15 cellular contexts compared by ENCODE assay signal in genomic region chr4:4457803-4458550, GRCh38.
DNase-seq lines count a peak whose midpoint lies in the region; ATAC-seq and TF ChIP-seq lines count a peak whose summit lies in the region.
"Had no signal": no experiment of that assay in that cellular context is flagged by ENCODE, and none has a peak within 500 bp of the region (broad histone marks: within the 10 kb centered on the region; RNA-seq: fewer than 3 reads in every experiment).

No MANE protein-coding gene starts in this region.

- H3K27ac Mint-ChIP-seq in stimulated activated memory B cell treated with anti-CD40 and anti-IgM and Interleukin-4, amounts not matched to agents 10 μg/mL and 1 μg/mL and 100 μg/mL, for 72 hours, result no peak overlapping the region
- H3K27ac Mint-ChIP-seq: CD4-positive, alpha-beta T cell; natural killer cell had no signal

- ATAC-seq in RWPE2 (ENCODE audit: low read depth), result 0 out of 3 replicates have a peak, but pooled peaks have one; percentile 27
- ATAC-seq in stimulated activated memory B cell treated with anti-CD40 and anti-IgM and Interleukin-4, amounts not matched to agents 10 μg/mL and 1 μg/mL and 100 μg/mL, for 72 hours, result no peak
- ATAC-seq: left ventricle myocardium superior, natural killer cell had no signal

- H3K4me1 ChIP-seq in RWPE2 (ENCODE audit: insufficient read depth, poor library complexity, severe bottlenecking), result no peaks in the 10 kb centered on the region
- H3K4me1 ChIP-seq: right atrium auricular region had no signal

- no peaks in the 10 kb centered on the region for H3K27me3 Mint-ChIP-seq in stimulated activated memory B cell treated with anti-CD40 and anti-IgM and Interleukin-4, amounts not matched to agents 10 μg/mL and 1 μg/mL and 100 μg/mL, for 72 hours
- H3K27me3 Mint-ChIP-seq: CD4-positive, alpha-beta T cell had no signal

- H3K4me3 ChIP-seq in RWPE2 (ENCODE audit: severe bottlenecking), result no peak overlapping the region
- H3K4me3 ChIP-seq: right atrium auricular region had no signal

- no peak overlapping the region for H3K4me3 Mint-ChIP-seq in stimulated activated memory B cell treated with anti-CD40 and anti-IgM and Interleukin-4, amounts not matched to agents 10 μg/mL and 1 μg/mL and 100 μg/mL, for 72 hours
- H3K4me3 Mint-ChIP-seq: CD4-positive, alpha-beta T cell; natural killer cell had no signal

- H3K27me3 ChIP-seq in RWPE2 (ENCODE audit: insufficient read depth, poor library complexity, severe bottlenecking), result no peaks in the 10 kb centered on the region
- H3K27me3 ChIP-seq: right atrium auricular region had no signal

- H3K9me3 ChIP-seq in RWPE2 (ENCODE audit: severe bottlenecking), result no peaks in the 10 kb centered on the region
- H3K9me3 ChIP-seq: right atrium auricular region had no signal

- H3K4me1 Mint-ChIP-seq in stimulated activated memory B cell treated with anti-CD40 and anti-IgM and Interleukin-4, amounts not matched to agents 10 μg/mL and 1 μg/mL and 100 μg/mL, for 72 hours, result peaks cover 23% of the 10 kb centered on the region

- no peak for TF ChIP-seq CTCF in RWPE2 (IDR thresholded peaks at IDR 0.05; ENCODE audit: poor library complexity, severe bottlenecking)

- H3K36me3 ChIP-seq in RWPE2 (ENCODE audit: low read depth), result peaks cover 25% of the 10 kb centered on the region

- H3K27ac ChIP-seq in RWPE2 (ENCODE audit: poor library complexity, severe bottlenecking), result no peak overlapping the region
- H3K27ac ChIP-seq: right atrium auricular region had no signal

- H3K9me3 Mint-ChIP-seq in stimulated activated memory B cell treated with anti-CD40 and anti-IgM and Interleukin-4, amounts not matched to agents 10 μg/mL and 1 μg/mL and 100 μg/mL, for 72 hours, result no peaks in the 10 kb centered on the region
- H3K9me3 Mint-ChIP-seq: CD4-positive, alpha-beta T cell; natural killer cell had no signal

- peaks cover 69% of the 10 kb centered on the region for H3K36me3 Mint-ChIP-seq in stimulated activated memory B cell treated with anti-CD40 and anti-IgM and Interleukin-4, amounts not matched to agents 10 μg/mL and 1 μg/mL and 100 μg/mL, for 72 hours
- H3K36me3 Mint-ChIP-seq: natural killer cell had no signal

- peak; percentile 18 for DNase-seq in GM03348 (ENCODE audit: low spot score)
- DNase-seq in RWPE2 (ENCODE audit: low spot score), result no peak
- peak; percentile 42 for DNase-seq in fibroblast of peridontal ligament (ENCODE audit: extremely low read depth)
- peak; percentile 43 for DNase-seq in non-pigmented ciliary epithelial cell (ENCODE audit: low read depth)
- no peak for DNase-seq in cortex of kidney (lab: John Stamatoyannopoulos, UW)
- DNase-seq in SHP77 (lab: John Stamatoyannopoulos, UW), result no peak
- no peak for DNase-seq in NCI-H510A (lab: John Stamatoyannopoulos, UW)
- DNase-seq: activated CD4-positive, CD25-positive, alpha-beta regulatory T cell treated with anti-CD3 and anti-CD28 coated beads, Interleukin-2, amount 50 U/mL, for 72 hours; amniotic stem cell; CD4-positive, alpha-beta T cell; left ventricle myocardium superior; natural killer cell; stimulated activated CD4-positive, alpha-beta T cell treated with anti-CD3 and anti-CD28 coated beads, Interleukin-4, amount 100 ng/mL, for 1 hour had no signal

Comparison
In these comparisons a context has a peak if more than half of its experiments do, and no peak if none do; other contexts are left out.
1. DNase-seq: peak in GM03348 (single experiment), fibroblast of peridontal ligament (single experiment) and non-pigmented ciliary epithelial cell (single experiment); none in RWPE2 (single experiment), cortex of kidney (single experiment), SHP77 (0 of 2) and NCI-H510A (single experiment).